In the genomic region with DNA sequence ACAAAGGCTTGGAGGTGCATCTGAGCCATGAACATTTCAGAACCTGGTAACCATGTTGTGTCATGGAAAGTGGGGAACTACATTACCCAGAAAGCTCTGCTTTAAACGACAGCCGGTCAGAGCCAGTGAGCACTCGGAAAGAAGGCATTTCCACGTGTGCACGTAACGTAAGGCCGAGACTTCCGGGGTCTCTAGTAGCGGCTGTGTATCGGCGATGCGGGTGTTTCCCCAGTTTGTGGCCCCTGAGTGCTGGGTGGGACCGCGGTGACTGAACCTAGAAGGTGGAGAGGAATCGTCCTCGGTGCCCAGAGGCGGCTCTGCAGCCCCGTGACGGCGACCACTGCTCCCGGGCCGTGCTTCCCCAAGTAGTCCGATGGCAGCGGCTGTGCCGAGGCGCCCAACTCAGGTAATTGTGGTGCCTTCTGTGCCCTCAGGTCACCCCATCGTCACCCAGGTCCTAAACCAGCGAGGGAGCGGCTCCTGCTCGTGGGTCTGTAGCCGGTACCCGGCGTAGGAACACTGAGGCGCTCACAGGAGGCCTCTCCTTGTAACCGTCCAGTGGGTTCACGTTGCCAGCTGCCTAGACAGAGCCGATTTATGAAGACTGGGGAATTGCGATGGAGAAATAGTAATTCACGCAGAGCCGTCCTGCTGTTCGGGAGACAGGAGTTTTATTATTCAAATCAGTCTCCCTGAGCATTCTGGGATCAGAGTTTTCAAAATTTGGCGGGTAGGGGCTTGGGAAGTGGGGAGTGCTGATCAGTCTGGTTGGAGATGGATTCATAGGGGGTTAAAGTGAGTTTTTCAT, we compare ENCODE assay signal across 7 cellular contexts.
A peak's percentile ranks its signal among the peaks of the same experiment; 100 is the strongest.
DNase-seq lines count a peak whose midpoint lies in the region; ATAC-seq and TF ChIP-seq lines count a peak whose summit lies in the region.
"Not testable (repeated sequence)": the region's sequence is repeated elsewhere in the genome, so short reads cannot be mapped to it uniquely, and the experiment has no call there.

Gene ZNF587, plus strand, starts transcription at position 194 of the 808 bp plus-strand sequence. Its CDS starts 180 bp downstream, at position 374.

- H3K36me3 ChIP-seq in brain microvascular endothelial cell (replicated peaks): peaks cover 12% of the 10 kb centered on the region
- not testable (repeated sequence) for H3K36me3 ChIP-seq in iPS-15b (ENCODE audit: control insufficient read depth, insufficient read depth, low read length)

- TF ChIP-seq CTCF in brain microvascular endothelial cell (IDR thresholded peaks at IDR 0.05; ENCODE audit: low read depth, low read length, missing control alignments): not testable (repeated sequence)

- not testable (repeated sequence) for H3K9me3 ChIP-seq in iPS-15b (ENCODE audit: control insufficient read depth, insufficient read depth, low read length)

- H3K27ac ChIP-seq in brain microvascular endothelial cell: peak within 1 kb of the TSS; percentile 68

- H3K9ac ChIP-seq in iPS-15b (ENCODE audit: low read depth, low read length): peak within 1 kb of the TSS; percentile 98

- ATAC-seq in GM18517 (IDR thresholded peaks at IDR 0.05; ENCODE audit: unreplicated experiment) (peak; percentile 81), HG03045 (IDR thresholded peaks at IDR 0.05; ENCODE audit: unreplicated experiment) (peak; percentile 93)

- in situ Hi-C loops in brain microvascular endothelial cell (cut with HindIII; ENCODE audit: low pct_ligation_motif_present, low sequenced_read_pairs): not testable (repeated sequence)

- H3K4me1 ChIP-seq in iPS-15b (ENCODE audit: control insufficient read depth, insufficient read depth, low read length): not testable (repeated sequence)

- DNase-seq in NCI-H2107 (lab: John Stamatoyannopoulos, UW): peak; percentile 59
- peak; percentile 65 for DNase-seq in UCSD-AML1 (lab: John Stamatoyannopoulos, UW; ENCODE audit: unreplicated experiment)
- peak; percentile 78 for DNase-seq in brain microvascular endothelial cell
- peak; percentile 56 for DNase-seq in skeletal muscle cell (ENCODE audit: low read depth)

- not testable (repeated sequence) for H3K27me3 ChIP-seq in brain microvascular endothelial cell (replicated peaks); iPS-15b (ENCODE audit: control insufficient read depth, insufficient read depth, low read length)

- H3K4me3 ChIP-seq in brain microvascular endothelial cell (ENCODE audit: low read depth, low read length) (peak within 1 kb of the TSS; percentile 87), iPS-15b (ENCODE audit: low read depth, low read length) (peak within 1 kb of the TSS; percentile 97), skeletal muscle cell (ENCODE audit: low read depth, low read length) (peak within 1 kb of the TSS; percentile 76)

Comparison
In these comparisons a context has a peak if more than half of its experiments do, and no peak if none do; other contexts are left out.
1. Peak in every context shown above with its lines: DNase-seq, ATAC-seq, H3K4me3 ChIP-seq and H3K27ac ChIP-seq.